ENCODE assay signal across 17 cellular contexts in the genomic region with DNA sequence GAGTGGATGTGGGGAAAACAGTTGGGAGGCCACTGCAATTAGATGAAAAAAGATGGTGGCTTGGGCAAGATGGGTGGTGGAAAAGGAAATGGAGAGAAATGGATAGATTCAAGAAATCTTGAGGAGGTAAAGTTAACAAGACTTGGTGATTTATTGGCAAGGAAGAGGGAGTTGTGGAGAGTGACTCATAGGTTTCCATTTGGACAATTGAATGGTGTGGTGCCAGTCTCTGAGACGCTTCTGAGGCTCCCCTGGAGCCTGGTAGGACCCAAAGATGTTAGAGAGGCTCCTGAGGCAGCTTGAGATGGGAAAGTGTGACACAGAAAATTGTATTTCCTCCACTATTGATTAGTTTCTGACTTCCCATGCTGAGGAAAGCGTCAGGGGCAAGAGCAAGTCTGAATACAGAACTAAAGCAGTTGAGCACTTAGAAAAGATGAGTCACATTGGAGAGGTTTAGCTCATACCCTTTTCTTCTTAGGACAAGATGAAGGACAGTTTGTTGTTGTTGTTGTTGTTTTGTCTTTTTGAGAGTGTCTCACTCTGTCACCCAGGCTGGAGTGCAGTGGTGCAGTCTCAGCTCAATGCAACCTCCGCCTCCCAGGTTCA. TPM values are rescaled to one million over a fixed set of nuclear protein-coding genes. Genes with fewer than 3 reads are reported as not detected.
A peak's percentile ranks its signal among the peaks of the same experiment; 100 is the strongest.
DNase-seq lines count a peak whose midpoint lies in the region; ATAC-seq and TF ChIP-seq lines count a peak whose summit lies in the region.
"Had no signal": no experiment of that assay in that cellular context is flagged by ENCODE, and none has a peak within 500 bp of the region (broad histone marks: within the 10 kb centered on the region; RNA-seq: fewer than 3 reads in every experiment).

No MANE protein-coding gene starts in this region.

- H3K27ac ChIP-seq in mammary epithelial cell (ENCODE audit: insufficient read depth, low read depth, low read length) = no peak overlapping the region
- no peak overlapping the region for H3K27ac ChIP-seq in suprapubic skin
- no peak overlapping the region for H3K27ac ChIP-seq in heart right ventricle

- H2AFZ ChIP-seq in mammary epithelial cell (ENCODE audit: low read depth, low read length) = no peak overlapping the region

- CTCF ChIA-PET in mammary epithelial cell (lab: Charles Lee; ENCODE audit: low non-redundant PET) = no interaction called here

- H3K36me3 ChIP-seq in mammary epithelial cell (ENCODE audit: insufficient read depth, low read length) = no peaks in the 10 kb centered on the region
- H3K36me3 ChIP-seq in suprapubic skin = peaks cover 11% of the 10 kb centered on the region
- peaks cover 0 to 12% (median 0%) of the 10 kb centered on the region in 9 donors for H3K36me3 ChIP-seq in heart right ventricle

- no TSS peak for BruUV-seq in mammary epithelial cell (replicated peaks; lab: Mats Ljungman, UMichigan)

- H3K9ac ChIP-seq in mammary epithelial cell (ENCODE audit: insufficient read depth, low read length) = no peak overlapping the region

- dilution Hi-C loops in mammary epithelial cell (cut with HindIII; ENCODE audit: low sequenced_read_pairs) = loop anchor here (10.0 kb wide), 1 partner anchor 87 kb away; no protein-coding TSS in a partner anchor

- no peaks in the 10 kb centered on the region for H3K9me3 ChIP-seq in mammary epithelial cell (replicated peaks; ENCODE audit: insufficient read depth, low read length)
- no peaks in the 10 kb centered on the region for H3K9me3 ChIP-seq in suprapubic skin
- H3K9me3 ChIP-seq in heart right ventricle = no peaks in the 10 kb centered on the region

- H3K4me3 ChIP-seq in mammary epithelial cell (replicated peaks in 1 of 3; ENCODE audit: insufficient read depth in 1 of 3, low read depth in 2 of 3, low read length in 3 of 3) (no peak overlapping the region), suprapubic skin (no peak overlapping the region), heart right ventricle (no peak overlapping the region)

- DNase-seq in Daoy (ENCODE audit: low read depth) (peak; percentile 68), LHCN-M2 (ENCODE audit: low read depth) (peak; percentile 54), mammary epithelial cell (peak; percentile 62), kidney tubule cell (ENCODE audit: low spot score) (peak; percentile 59), suprapubic skin (ENCODE audit: low spot score in 2 of 2) (no peak), NCI-H1436 treated with DMSO at 0.1 percent for 48 hours (lab: John Stamatoyannopoulos, UW) (no peak), heart right ventricle (no peak)
- DNase-seq: activated CD4-positive, CD25-positive, alpha-beta regulatory T cell; CD4-positive, alpha-beta T cell; glutamatergic neuron; left cardiac atrium; naive B cell; NCI-H1048; stimulated activated CD4-positive, alpha-beta T cell treated with anti-CD3 and anti-CD28 coated beads, Interleukin-4, amount 100 ng/mL, for 24 hours; SW 1271 had no signal

- H4K20me1 ChIP-seq in mammary epithelial cell (ENCODE audit: insufficient read depth, low read length) = no peaks in the 10 kb centered on the region

- peaks cover 11% of the 10 kb centered on the region for H3K79me2 ChIP-seq in mammary epithelial cell (ENCODE audit: insufficient read depth, low read length)

- H3K4me2 ChIP-seq in mammary epithelial cell (ENCODE audit: insufficient read depth, low read depth, low read length) = no peak overlapping the region

- H3K4me1 ChIP-seq in mammary epithelial cell (ENCODE audit: insufficient read depth, low read length) (peaks cover 46% of the 10 kb centered on the region), suprapubic skin (peaks cover 18% of the 10 kb centered on the region), heart right ventricle (peaks cover 0 to 15% (median 4%) of the 10 kb centered on the region in 9 donors)

- H3K27me3 ChIP-seq in mammary epithelial cell (ENCODE audit: insufficient read depth, low read length) (no peaks in the 10 kb centered on the region), suprapubic skin (no peaks in the 10 kb centered on the region), heart right ventricle (no peaks in the 10 kb centered on the region)

- TF ChIP-seq POLR2A in suprapubic skin (IDR thresholded peaks at IDR 0.05) = no peak

- intact Hi-C loops in mammary epithelial cell (cut with micrococcal nuclease) = no loop called here
- intact Hi-C loops in heart right ventricle (cut with DNase I) = no loop called here

- no peak for TF ChIP-seq EP300 in suprapubic skin (IDR thresholded peaks at IDR 0.05)

- 67% methylated on average over 3 of the region's 3 CpGs for WGBS in mammary epithelial cell (ENCODE audit: low coverage, missing lambda C conversion rate)
- WGBS in suprapubic skin = 80% methylated on average over 3 of the region's 3 CpGs
- 88 to 89% methylated on average over 3 of the region's 3 CpGs for WGBS in heart right ventricle, 2 donors

- ATAC-seq in HG03196 (IDR thresholded peaks at IDR 0.05; ENCODE audit: unreplicated experiment) (no peak), heart right ventricle (no peak)
- ATAC-seq: left cardiac atrium; stimulated activated effector memory CD8-positive, alpha-beta T cell treated with anti-CD3 and anti-CD28 coated beads, Interleukin-12 subunit alpha, Interleukin-12 subunit beta, amount 100 ng/mL, for 72 hours had no signal

- in situ Hi-C loops in mammary epithelial cell (cut with MboI; ENCODE audit: low sequenced_read_pairs in 2 of 2) = no loop called here

- TF ChIP-seq CTCF in mammary epithelial cell (conservative IDR thresholded peaks at IDR 0.05 in 1 of 2, IDR thresholded peaks at IDR 0.05 in 1 of 2; ENCODE audit: extremely low read depth in 1 of 2, insufficient read depth in 1 of 2, low read depth in 1 of 2, low read length in 2 of 2) = no peak
- no peak for TF ChIP-seq CTCF in suprapubic skin (IDR thresholded peaks at IDR 0.05)
- no peak for TF ChIP-seq CTCF in heart right ventricle (IDR thresholded peaks at IDR 0.05)

RNA-seq across cellular contexts. Expression of a gene that starts 4.5 kb away (rescaled TPM):
- total RNA-seq in Daoy (2014; rRNA removed; shearing (Covaris generic)) = 5.3 and 5.9 TPM in 2 replicates
- total RNA-seq in LHCN-M2 (2014; rRNA removed) = 8.7 and 11.3 TPM in 2 replicates
- 7.3 TPM for polyA plus RNA-seq in LHCN-M2 (2012)
- 10 to 100 TPM in 1 of 2 donors, 1 to 10 TPM in 1; 8.0 to 34.4 TPM for total RNA-seq in mammary epithelial cell
- polyA plus RNA-seq in mammary epithelial cell = 14.4 TPM
- polyA minus RNA-seq in mammary epithelial cell = 21.9 TPM
- 10 to 100 TPM; 10.1 to 38.9 (median 15.4) TPM for total RNA-seq in suprapubic skin
- total RNA-seq in heart right ventricle = 10 to 100 TPM; 16.8 to 26.2 (median 21.6) TPM
- polyA plus RNA-seq in heart right ventricle = 10 to 100 TPM; 13.4 to 37.5 TPM

RNA-seq across cellular contexts. Expression of a gene that starts 22.4 kb away (rescaled TPM):
- total RNA-seq in Daoy (2014; rRNA removed; shearing (Covaris generic)) = 0.17 and 0.30 TPM in 2 replicates
- total RNA-seq in LHCN-M2 (2014; rRNA removed) (0.19 and 0.40 TPM in 2 replicates), mammary epithelial cell (under 1 TPM; 0.33 to 0.35 TPM), suprapubic skin (1 to 10 TPM in 2 of 4 donors, under 1 TPM in 1, not detected in 1; 0.44 to 1.9 (median 1.1) TPM), heart right ventricle (1 to 10 TPM in 2 of 10 donors, under 1 TPM in 8; 0.25 to 1.5 (median 0.78) TPM)
- polyA plus RNA-seq in LHCN-M2 (2012) = 0.17 TPM
- polyA plus RNA-seq in mammary epithelial cell (0.19 TPM), heart right ventricle (under 1 TPM; 0.04 to 0.22 TPM)
- not detected for polyA minus RNA-seq in mammary epithelial cell

RNA-seq across cellular contexts. Expression of a gene that starts 59.9 kb away (rescaled TPM):
- total RNA-seq in Daoy (2014; rRNA removed; shearing (Covaris generic)) = 92.9 and 102 TPM in 2 replicates
- total RNA-seq in LHCN-M2 (2014; rRNA removed) (62.6 and 67.3 TPM in 2 replicates), mammary epithelial cell (10 to 100 TPM; 43.8 to 59.5 TPM), suprapubic skin (10 to 100 TPM; 42.4 to 73.6 (median 61.1) TPM), heart right ventricle (100 to 1,000 TPM in 1 of 10 donors, 10 to 100 TPM in 9; 72.6 to 118 (median 82.2) TPM)
- polyA plus RNA-seq in LHCN-M2 (2012) = 57.0 TPM
- polyA plus RNA-seq in mammary epithelial cell (68.9 TPM), heart right ventricle (10 to 100 TPM; 73.3 to 94.7 TPM)
- 38.1 TPM for polyA minus RNA-seq in mammary epithelial cell

Comparison
In these comparisons a context has a peak if more than half of its experiments do, and no peak if none do; other contexts are left out.
1. DNase-seq: peak in Daoy (single experiment), LHCN-M2 (single experiment), mammary epithelial cell (single experiment) and kidney tubule cell (single experiment); none in suprapubic skin (0 of 2), NCI-H1436 treated with DMSO at 0.1 percent for 48 hours (single experiment) and heart right ventricle (0 of 2).